Comparison of ENCODE assay signal across 17 cellular contexts in genomic region chr18:23861326-23861725, GRCh38.
DNase-seq lines count a peak whose midpoint lies in the region; ATAC-seq and TF ChIP-seq lines count a peak whose summit lies in the region.
"Had no signal": no experiment of that assay in that cellular context is flagged by ENCODE, and none has a peak within 500 bp of the region (broad histone marks: within the 10 kb centered on the region; RNA-seq: fewer than 3 reads in every experiment).

No MANE protein-coding gene starts in this region.

- TF ChIP-seq POLR2A in body of pancreas (IDR thresholded peaks at IDR 0.05) (no peak), lower leg skin (IDR thresholded peaks at IDR 0.05) (no peak), Peyer's patch (IDR thresholded peaks at IDR 0.05) (no peak)

- peak overlapping the region in 5 of 10 experiments; percentile 20 to 35 (median 31); a peak in 7 of 20 replicates for H3K4me3 ChIP-seq in BLaER1 treated with 17β-estradiol and CSF1 and Interleukin-3, amounts not matched to agents 10 nM and 100 nM
- no peak overlapping the region for H3K4me3 ChIP-seq in HAP-1
- no peak overlapping the region for H3K4me3 ChIP-seq in body of pancreas
- no peak overlapping the region for H3K4me3 ChIP-seq in neutrophil (ENCODE audit: low read depth in 1 of 2, low read length in 1 of 2)
- no peak overlapping the region for H3K4me3 ChIP-seq in lower leg skin (ENCODE audit: low read depth, poor library complexity, severe bottlenecking)
- no peak overlapping the region for H3K4me3 ChIP-seq in Peyer's patch
- H3K4me3 ChIP-seq: testis had no signal

- H3K27me3 ChIP-seq in BLaER1 treated with 17β-estradiol and CSF1 and Interleukin-3, amounts not matched to agents 10 nM and 100 nM, result no peaks in the 10 kb centered on the region
- H3K27me3 ChIP-seq in HAP-1 (ENCODE audit: low read depth), result no peaks in the 10 kb centered on the region
- H3K27me3 ChIP-seq in body of pancreas, result no peaks in the 10 kb centered on the region
- H3K27me3 ChIP-seq in neutrophil, result no peaks in the 10 kb centered on the region
- no peaks in the 10 kb centered on the region for H3K27me3 ChIP-seq in Peyer's patch
- H3K27me3 ChIP-seq: testis had no signal

- peak overlapping the region in 10 of 11 experiments; percentile 19 to 91 (median 86); a peak in 19 of 22 replicates for H3K9ac ChIP-seq in BLaER1 treated with 17β-estradiol and CSF1 and Interleukin-3, amounts not matched to agents 10 nM and 100 nM

- in situ Hi-C loops in HAP-1 (cut with MboI; ENCODE audit: low sequenced_read_pairs), result no loop called here

- no peak for ATAC-seq in body of pancreas

- peaks cover 79 to 99% (median 87%) of the 10 kb centered on the region in 10 experiments for H3K4me1 ChIP-seq in BLaER1 treated with 17β-estradiol and CSF1 and Interleukin-3, amounts not matched to agents 10 nM and 100 nM
- H3K4me1 ChIP-seq in HAP-1, result peaks cover 29% of the 10 kb centered on the region
- H3K4me1 ChIP-seq in body of pancreas, result peaks cover 6% of the 10 kb centered on the region
- peaks cover 42 to 55% of the 10 kb centered on the region in 2 experiments for H3K4me1 ChIP-seq in neutrophil (ENCODE audit: control insufficient read depth in 1 of 2, insufficient read depth in 1 of 2, low read depth in 1 of 2, low read length in 1 of 2)
- peaks cover 0 to 9% (median 5%) of the 10 kb centered on the region in 4 donors for H3K4me1 ChIP-seq in Peyer's patch
- H3K4me1 ChIP-seq: testis had no signal

- H3K4me2 ChIP-seq in BLaER1 treated with 17β-estradiol and CSF1 and Interleukin-3, amounts not matched to agents 10 nM and 100 nM, result peak overlapping the region; percentile 60 to 94 (median 83)

- peak; percentile 58 to 70 for DNase-seq in HAP-1 (ENCODE audit: low spot score in 2 of 2)
- DNase-seq in body of pancreas, result no peak
- DNase-seq in lower leg skin (ENCODE audit: low spot score in 2 of 2), result no peak
- DNase-seq in Peyer's patch, result no peak
- DNase-seq in NCI-H1092 treated with DMSO at 0.1 percent for 48 hours (lab: John Stamatoyannopoulos, UW), result no peak
- DNase-seq: activated CD4-positive, alpha-beta T cell treated with anti-CD3 and anti-CD28 coated beads, Interleukin-2, amount 50 U/mL, for 1 hour; aorta; C1 segment of cervical spinal cord; DMS153; erythroblast; NCI-H2081 treated with DMSO at 0.1 percent for 48 hours; NCI-H69; nucleus accumbens; stimulated activated CD4-positive, alpha-beta T cell treated with anti-CD3 and anti-CD28 coated beads, Interleukin-4, amount 100 ng/mL, for 1 hour; testis had no signal

- H3K27ac ChIP-seq in BLaER1 treated with 17β-estradiol and CSF1 and Interleukin-3, amounts not matched to agents 10 nM and 100 nM, result peak overlapping the region in 10 of 11 experiments; percentile 69 to 100 (median 98); a peak in 19 of 22 replicates
- H3K27ac ChIP-seq in body of pancreas (peak overlapping the region in 3 of 4 donors; percentile 52 to 74 (median 66)), neutrophil (peak overlapping the region; percentile 71), Peyer's patch (no peak overlapping the region)
- H3K27ac ChIP-seq: testis had no signal

- peaks cover 0 to 12% (median 0%) of the 10 kb centered on the region in 11 experiments; a peak in 5 of 22 replicates for H3K9me3 ChIP-seq in BLaER1 treated with 17β-estradiol and CSF1 and Interleukin-3, amounts not matched to agents 10 nM and 100 nM (replicated peaks in 1 of 11)
- H3K9me3 ChIP-seq in HAP-1 (no peaks in the 10 kb centered on the region), body of pancreas (no peaks in the 10 kb centered on the region), neutrophil (no peaks in the 10 kb centered on the region), Peyer's patch (no peaks in the 10 kb centered on the region)
- H3K9me3 ChIP-seq: testis had no signal

- intact Hi-C loops in body of pancreas (cut with DNase I) (no loop called here), lower leg skin (cut with DNase I; ENCODE audit: low total_unique reads) (no loop called here)

- no peaks in the 10 kb centered on the region for H4K20me1 ChIP-seq in BLaER1 treated with 17β-estradiol and CSF1 and Interleukin-3, amounts not matched to agents 10 nM and 100 nM

- no peak for TF ChIP-seq CTCF in body of pancreas (IDR thresholded peaks at IDR 0.05)
- TF ChIP-seq CTCF in neutrophil (IDR thresholded peaks at IDR 0.05), result no peak
- no peak for TF ChIP-seq CTCF in lower leg skin (IDR thresholded peaks at IDR 0.05)
- no peak for TF ChIP-seq CTCF in Peyer's patch (IDR thresholded peaks at IDR 0.05)

- 68 to 83% methylated on average over 6 of the region's 6 CpGs for WGBS in body of pancreas, 2 donors
- 84 to 87% methylated on average over 6 of the region's 6 CpGs for WGBS in lower leg skin, 2 donors

- H3K36me3 ChIP-seq in BLaER1 treated with 17β-estradiol and CSF1 and Interleukin-3, amounts not matched to agents 10 nM and 100 nM, result peaks cover 0 to 19% (median 0%) of the 10 kb centered on the region in 11 experiments; a peak in 7 of 22 replicates
- H3K36me3 ChIP-seq in HAP-1 (replicated peaks) (no peaks in the 10 kb centered on the region), body of pancreas (replicated peaks in 1 of 2; ENCODE audit: insufficient read depth in 1 of 2, low read depth in 2 of 2) (no peaks in the 10 kb centered on the region), neutrophil (no peaks in the 10 kb centered on the region), Peyer's patch (no peaks in the 10 kb centered on the region)

Comparison
In these comparisons a context has a peak if more than half of its experiments do, and no peak if none do; other contexts are left out.
1. H3K27ac ChIP-seq: peak in BLaER1 treated with 17β-estradiol and CSF1 and Interleukin-3, amounts not matched to agents 10 nM and 100 nM (10 of 11), body of pancreas (3 of 4) and neutrophil (single experiment); none in Peyer's patch (0 of 4).
2. DNase-seq: peak in HAP-1 (2 of 2); none in body of pancreas (0 of 4), lower leg skin (0 of 2), Peyer's patch (0 of 3) and NCI-H1092 treated with DMSO at 0.1 percent for 48 hours (single experiment).